ENCODE assay signal across 13 cellular contexts in the genomic region with DNA sequence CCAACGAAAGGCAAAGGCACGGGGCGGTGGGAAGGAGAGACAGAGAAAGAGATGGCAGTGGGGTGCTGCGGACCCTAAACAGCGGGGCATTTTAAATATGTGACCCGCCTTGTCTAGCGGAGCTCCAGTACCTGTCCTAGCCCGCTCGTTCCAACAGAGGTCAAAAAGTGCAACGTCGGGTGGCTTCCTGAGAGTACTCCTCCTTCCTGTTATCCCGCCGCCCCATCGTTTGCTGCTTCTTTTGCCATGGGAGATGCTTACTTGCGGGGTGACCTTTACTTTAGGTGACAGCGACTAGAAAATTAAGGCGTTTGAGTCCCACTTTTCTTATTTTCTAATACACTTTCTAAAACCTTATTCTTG. TPM values are rescaled to one million over a fixed set of nuclear protein-coding genes. Genes with fewer than 3 reads are reported as not detected.
DNase-seq lines count a peak whose midpoint lies in the region; ATAC-seq and TF ChIP-seq lines count a peak whose summit lies in the region.
"Had no signal": no experiment of that assay in that cellular context is flagged by ENCODE, and none has a peak within 500 bp of the region (broad histone marks: within the 10 kb centered on the region; RNA-seq: fewer than 3 reads in every experiment).

No MANE protein-coding gene starts in this region.

- intact Hi-C loops in breast epithelium (cut with DNase I; ENCODE audit: low total_unique reads) (no loop called here), MCF 10A (cut with micrococcal nuclease) (no loop called here), left ventricle myocardium inferior (cut with micrococcal nuclease) (no loop called here), aorta (cut with DNase I) (no loop called here)

- H3K27me3 ChIP-seq in breast epithelium (peaks cover 0 to 54% of the 10 kb centered on the region in 2 donors), left ventricle myocardium inferior (ENCODE audit: low read depth) (peaks cover 45% of the 10 kb centered on the region), neural progenitor cell (peaks cover 62% of the 10 kb centered on the region), aorta (ENCODE audit: control insufficient read depth in 1 of 2, insufficient read depth in 2 of 2, low read length in 1 of 2) (no peaks in the 10 kb centered on the region)

- ATAC-seq in aorta (ENCODE audit: low FRiP score) (peak; percentile 24), HG02759 (IDR thresholded peaks at IDR 0.05; ENCODE audit: unreplicated experiment) (no peak)

- H3K27ac ChIP-seq in breast epithelium = no peak overlapping the region
- H3K27ac ChIP-seq in left ventricle myocardium inferior (replicated peaks) = peak overlapping the region; percentile 51
- no peak overlapping the region for H3K27ac ChIP-seq in neural progenitor cell
- no peak overlapping the region for H3K27ac ChIP-seq in aorta (ENCODE audit: low read depth in 1 of 2, low read length in 2 of 2)
- H3K27ac ChIP-seq: A549, KMS-11 had no signal

- CTCF ChIA-PET in MCF 10A (lab: Yijun Ruan, JAX) = interaction anchor here (0.7 kb wide), 1 partner anchor 1516 kb away, joined by 3 read pairs; no protein-coding TSS in a partner anchor
- CTCF ChIA-PET in activated CD4-positive, alpha-beta T cell treated with anti-CD3 and anti-CD28 coated beads, Interleukin-2, amount 10 ng/mL, durations not matched to agents 7 days and 5 days (lab: Charles Lee) = no interaction called here

- H3K27ac Mint-ChIP-seq in MCF 10A (ENCODE audit: low read depth, unreplicated experiment) (no peak overlapping the region), neural progenitor cell (no peak overlapping the region)
- H3K27ac Mint-ChIP-seq in activated CD4-positive, alpha-beta T cell treated with anti-CD3 and anti-CD28 coated beads, Interleukin-2, amount 10 ng/mL, durations not matched to agents 7 days and 5 days = no peak overlapping the region

- H3K4me3 ChIP-seq in breast epithelium (peak overlapping the region; percentile 35 to 60 (median 47)), left ventricle myocardium inferior (peak overlapping the region; percentile 58), neural progenitor cell (peak overlapping the region; percentile 39), aorta (ENCODE audit: low read length in 2 of 2) (peak overlapping the region; percentile 11 to 21)
- H3K4me3 ChIP-seq: A549 had no signal

- H3K9me3 ChIP-seq in breast epithelium (no peaks in the 10 kb centered on the region), left ventricle myocardium inferior (replicated peaks) (no peaks in the 10 kb centered on the region), neural progenitor cell (ENCODE audit: low read depth) (no peaks in the 10 kb centered on the region), aorta (ENCODE audit: control insufficient read depth, low read length) (no peaks in the 10 kb centered on the region)
- H3K9me3 ChIP-seq: A549 had no signal

- H3K27me3 Mint-ChIP-seq in MCF 10A (ENCODE audit: insufficient read depth, unreplicated experiment) = peaks cover 52% of the 10 kb centered on the region
- peaks cover 42% of the 10 kb centered on the region for H3K27me3 Mint-ChIP-seq in neural progenitor cell (ENCODE audit: insufficient read depth, low read depth)
- peaks cover 22% of the 10 kb centered on the region for H3K27me3 Mint-ChIP-seq in activated CD4-positive, alpha-beta T cell treated with anti-CD3 and anti-CD28 coated beads, Interleukin-2, amount 10 ng/mL, durations not matched to agents 7 days and 5 days

- no peak for TF ChIP-seq CTCF in breast epithelium (IDR thresholded peaks at IDR 0.05)
- no peak for TF ChIP-seq CTCF in MCF 10A (IDR thresholded peaks at IDR 0.05; ENCODE audit: unreplicated experiment)
- no peak for TF ChIP-seq CTCF in left ventricle myocardium inferior (IDR thresholded peaks at IDR 0.05; ENCODE audit: borderline replicate concordance)
- no peak for TF ChIP-seq CTCF in neural progenitor cell (IDR thresholded peaks at IDR 0.05)

- H3K9ac ChIP-seq in neural progenitor cell = no peak overlapping the region
- H3K9ac ChIP-seq: KMS-11 had no signal

- H3K9me3 Mint-ChIP-seq in MCF 10A (ENCODE audit: unreplicated experiment) (no peaks in the 10 kb centered on the region), neural progenitor cell (no peaks in the 10 kb centered on the region)
- H3K9me3 Mint-ChIP-seq in activated CD4-positive, alpha-beta T cell treated with anti-CD3 and anti-CD28 coated beads, Interleukin-2, amount 10 ng/mL, durations not matched to agents 7 days and 5 days = no peaks in the 10 kb centered on the region

- H3K4me3 Mint-ChIP-seq in MCF 10A (ENCODE audit: unreplicated experiment) (no peak overlapping the region), neural progenitor cell (peak overlapping the region; percentile 87)
- H3K4me3 Mint-ChIP-seq in activated CD4-positive, alpha-beta T cell treated with anti-CD3 and anti-CD28 coated beads, Interleukin-2, amount 10 ng/mL, durations not matched to agents 7 days and 5 days = no peak overlapping the region

- no TSS peak for BruUV-seq in MCF 10A (replicated peaks; lab: Mats Ljungman, UMichigan)

- no peaks in the 10 kb centered on the region for H4K20me1 ChIP-seq in neural progenitor cell (ENCODE audit: low read depth)

- peak overlapping the region; percentile 65 for H3K4me2 ChIP-seq in neural progenitor cell
- H3K4me2 ChIP-seq: A549, KMS-11 had no signal

- H3K79me2 ChIP-seq in neural progenitor cell (ENCODE audit: low read depth) = no peaks in the 10 kb centered on the region

- H3K36me3 ChIP-seq in breast epithelium (no peaks in the 10 kb centered on the region), left ventricle myocardium inferior (no peaks in the 10 kb centered on the region), neural progenitor cell (no peaks in the 10 kb centered on the region), aorta (ENCODE audit: control insufficient read depth in 1 of 2, insufficient read depth in 2 of 2, low read length in 1 of 2) (no peaks in the 10 kb centered on the region)

- WGBS in aorta, 2 donors = 3 to 24% methylated on average over 17 of the region's 17 CpGs

- no peak for TF ChIP-seq POLR2A in breast epithelium (IDR thresholded peaks at IDR 0.05)

- H3K4me1 ChIP-seq in breast epithelium (no peaks in the 10 kb centered on the region), left ventricle myocardium inferior (no peaks in the 10 kb centered on the region), neural progenitor cell (no peaks in the 10 kb centered on the region), aorta (ENCODE audit: control insufficient read depth in 1 of 2, insufficient read depth in 2 of 2, low read length in 2 of 2) (no peaks in the 10 kb centered on the region)
- H3K4me1 ChIP-seq: A549 had no signal

- DNase-seq in breast epithelium (ENCODE audit: low spot score in 2 of 2) = no peak
- no peak for DNase-seq in MCF 10A (ENCODE audit: unreplicated experiment)
- DNase-seq in left ventricle myocardium inferior = no peak
- DNase-seq in neural progenitor cell (ENCODE audit: low spot score) = no peak
- DNase-seq in aorta = peak in 1 of 2 donors; percentile 24
- no peak for DNase-seq in SK-N-DZ (ENCODE audit: low spot score)
- DNase-seq in activated CD4-positive, alpha-beta T cell treated with anti-CD3 and anti-CD28 coated beads, Interleukin-2, amount 10 ng/mL, durations not matched to agents 7 days and 5 days = no peak
- DNase-seq: activated CD4-positive, alpha-beta T cell treated with anti-CD3 and anti-CD28 coated beads, Interleukin-2, amount 50 U/mL, for 1 hour; cerebellar nuclear complex had no signal

- H3F3A ChIP-seq in neural progenitor cell (ENCODE audit: low read depth) = no peaks in the 10 kb centered on the region

- POLR2A ChIA-PET in MCF 10A (lab: Yijun Ruan, JAX) = no interaction called here
- POLR2A ChIA-PET in activated CD4-positive, alpha-beta T cell treated with anti-CD3 and anti-CD28 coated beads, Interleukin-2, amount 10 ng/mL, durations not matched to agents 7 days and 5 days (lab: Charles Lee) = no interaction called here

- H3K4me1 Mint-ChIP-seq in MCF 10A (ENCODE audit: insufficient read depth, unreplicated experiment) (no peaks in the 10 kb centered on the region), neural progenitor cell (peaks cover 16% of the 10 kb centered on the region)
- H3K4me1 Mint-ChIP-seq in activated CD4-positive, alpha-beta T cell treated with anti-CD3 and anti-CD28 coated beads, Interleukin-2, amount 10 ng/mL, durations not matched to agents 7 days and 5 days = no peaks in the 10 kb centered on the region

- no peaks in the 10 kb centered on the region for H3K36me3 Mint-ChIP-seq in MCF 10A (ENCODE audit: insufficient read depth, unreplicated experiment)
- H3K36me3 Mint-ChIP-seq in neural progenitor cell = no peaks in the 10 kb centered on the region
- H3K36me3 Mint-ChIP-seq in activated CD4-positive, alpha-beta T cell treated with anti-CD3 and anti-CD28 coated beads, Interleukin-2, amount 10 ng/mL, durations not matched to agents 7 days and 5 days (ENCODE audit: low read depth) = no peaks in the 10 kb centered on the region

- peak overlapping the region; percentile 72 for H2AFZ ChIP-seq in neural progenitor cell (replicated peaks)

RNA-seq across cellular contexts. Expression of gene NRK, which starts 0.7 kb away (rescaled TPM):
- total RNA-seq in breast epithelium (1 to 10 TPM in 1 of 3 donors, under 1 TPM in 2; 0.16 to 2.6 (median 0.66) TPM), MCF 10A (2022) (0.16 and 0.25 TPM in 2 replicates), left ventricle myocardium inferior (2.7 TPM), neural progenitor cell (ENCODE audit: low replicate concordance) (not detected in 2 replicates), aorta (1 to 10 TPM; 6.4 to 6.5 TPM)
- polyA plus RNA-seq in aorta = 1 to 10 TPM in 1 of 2 donors, under 1 TPM in 1; 0.88 to 1.8 TPM
- polyA plus RNA-seq in SK-N-DZ (2014; cell fraction: cytosol; rRNA removed) = not detected in 2 replicates
- not detected in 2 replicates for polyA plus RNA-seq in SK-N-DZ (2014; cell fraction: nucleus; rRNA removed)
- not detected for total RNA-seq in activated CD4-positive, alpha-beta T cell treated with anti-CD3 and anti-CD28 coated beads, Interleukin-2, amount 10 ng/mL, durations not matched to agents 7 days and 5 days
- total RNA-seq: T-helper 1 cell treated with Interleukin-12 subunit alpha and Interleukin-12 subunit beta and Interleukin-4 antibody, amounts not matched to agents 30 ng/mL and 1 ng/mL, for 36 hours had no signal
- polyA plus RNA-seq: A549 had no signal
